ENCODE assay signal across 9 cellular contexts in genomic region chr11:132992838-132993680, GRCh38.
DNase-seq lines count a peak whose midpoint lies in the region; ATAC-seq and TF ChIP-seq lines count a peak whose summit lies in the region.
"Had no signal": no experiment of that assay in that cellular context is flagged by ENCODE, and none has a peak within 500 bp of the region (broad histone marks: within the 10 kb centered on the region; RNA-seq: fewer than 3 reads in every experiment).

No MANE protein-coding gene starts in this region.

- H3K27ac ChIP-seq in right lobe of liver = no peak overlapping the region
- H3K27ac ChIP-seq: ascending aorta had no signal

- no peak overlapping the region for H3K27ac Mint-ChIP-seq in activated naive CD4-positive, alpha-beta T cell treated with anti-CD3 and anti-CD28 coated beads, Interleukin-2, amount 50 U/mL, for 72 hours

- H3K9me3 ChIP-seq in right lobe of liver = no peaks in the 10 kb centered on the region
- H3K9me3 ChIP-seq: ascending aorta had no signal

- TF ChIP-seq CTCF in astrocyte of the spinal cord (IDR thresholded peaks at IDR 0.05; ENCODE audit: low read depth, low read length) (peak; percentile 18), right lobe of liver (IDR thresholded peaks at IDR 0.05) (peak in 3 of 4 donors; percentile 12 to 23 (median 15))

- peaks cover 0 to 13% of the 10 kb centered on the region in 2 donors for H3K36me3 Mint-ChIP-seq in activated naive CD4-positive, alpha-beta T cell treated with anti-CD3 and anti-CD28 coated beads, Interleukin-2, amount 50 U/mL, for 72 hours

- in situ Hi-C loops in astrocyte of the spinal cord (cut with HindIII; ENCODE audit: low sequenced_read_pairs) = no loop called here

- peak in 2 of 4 donors; percentile 40 to 57 for ATAC-seq in right lobe of liver
- ATAC-seq in activated naive CD4-positive, alpha-beta T cell treated with anti-CD3 and anti-CD28 coated beads, Interleukin-2, amount 50 U/mL, for 72 hours = no peak
- ATAC-seq in HG03175 (IDR thresholded peaks at IDR 0.05; ENCODE audit: unreplicated experiment) = no peak
- ATAC-seq in Right ventricle myocardium inferior = no peak

- no peak for TF ChIP-seq POLR2A in right lobe of liver (IDR thresholded peaks at IDR 0.05)

- peak; percentile 59 for DNase-seq in Ammon's horn (ENCODE audit: low spot score)
- DNase-seq in M059J (ENCODE audit: low read depth) = peak; percentile 18
- peak; percentile 8 for DNase-seq in astrocyte of the spinal cord (ENCODE audit: low read depth, low spot score)
- DNase-seq in right lobe of liver = no peak
- no peak for DNase-seq in activated naive CD4-positive, alpha-beta T cell treated with anti-CD3 and anti-CD28 coated beads, Interleukin-2, amount 50 U/mL, for 72 hours (ENCODE audit: low spot score in 2 of 2)
- no peak for DNase-seq in DMS 273 treated with DMSO at 0.1 percent for 48 hours (lab: John Stamatoyannopoulos, UW)
- no peak for DNase-seq in Right ventricle myocardium inferior (ENCODE audit: missing footprints)

- intact Hi-C loops in right lobe of liver (cut with DNase I) (no loop called here), Right ventricle myocardium inferior (cut with DNase I) (no loop called here)

- peaks cover 0 to 9% of the 10 kb centered on the region in 2 donors for H3K9me3 Mint-ChIP-seq in activated naive CD4-positive, alpha-beta T cell treated with anti-CD3 and anti-CD28 coated beads, Interleukin-2, amount 50 U/mL, for 72 hours

- H3K27me3 ChIP-seq in right lobe of liver = peaks cover 0 to 14% of the 10 kb centered on the region in 2 donors
- H3K27me3 ChIP-seq: ascending aorta had no signal

- whole genome bisulfite sequencing in right lobe of liver (ENCODE audit: insufficient coverage, low coverage, low lambda C conversion rate, missing lambda C conversion rate) = 27% methylated on average over 9 of the region's 17 CpGs

- H3K4me3 ChIP-seq in astrocyte of the spinal cord (ENCODE audit: low read depth, low read length) (no peak overlapping the region), right lobe of liver (no peak overlapping the region)
- H3K4me3 ChIP-seq: ascending aorta had no signal

- H3K4me1 ChIP-seq in right lobe of liver = no peaks in the 10 kb centered on the region
- H3K4me1 ChIP-seq: ascending aorta had no signal

- no peaks in the 10 kb centered on the region for H3K36me3 ChIP-seq in right lobe of liver
- H3K36me3 ChIP-seq: ascending aorta had no signal

Comparison
In these comparisons a context has a peak if more than half of its experiments do, and no peak if none do; other contexts are left out.
1. DNase-seq: peak in Ammon's horn (single experiment), M059J (single experiment) and astrocyte of the spinal cord (single experiment); none in right lobe of liver (0 of 3), activated naive CD4-positive, alpha-beta T cell treated with anti-CD3 and anti-CD28 coated beads, Interleukin-2, amount 50 U/mL, for 72 hours (0 of 2), DMS 273 treated with DMSO at 0.1 percent for 48 hours (single experiment) and Right ventricle myocardium inferior (single experiment).